In the genomic region with DNA sequence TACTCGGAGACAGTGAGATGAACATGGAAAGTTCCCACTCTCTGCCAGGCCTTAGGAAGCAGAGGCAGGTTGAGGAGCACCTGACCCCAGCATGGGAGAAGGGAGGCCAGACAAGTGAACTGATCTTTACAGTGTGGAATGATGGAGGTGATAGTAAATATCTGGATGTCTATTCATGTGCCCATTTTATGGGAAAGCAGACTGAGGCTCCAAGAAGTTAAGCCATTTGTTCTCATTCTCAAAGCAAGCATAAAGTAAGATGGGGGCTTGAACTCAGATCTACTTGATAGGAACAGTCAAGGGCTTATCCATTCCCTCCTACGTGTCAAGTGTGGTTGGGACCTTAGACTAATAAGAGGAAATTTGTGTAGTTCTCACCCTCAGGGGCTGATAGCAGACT, we compare ENCODE assay signal across 25 cellular contexts.
"Had no signal": no experiment of that assay in that cellular context is flagged by ENCODE, and none has a peak within 500 bp of the region (broad histone marks: within the 10 kb centered on the region; RNA-seq: fewer than 3 reads in every experiment).

No MANE protein-coding gene starts in this region.

- H3K9me3 Mint-ChIP-seq: dendritic cell treated with granulocyte-macrophage colony-stimulating factor and Interleukin-4, amounts not matched to agents 40 ng/mL and 50 ng/mL, for 4 days; effector memory CD8-positive, alpha-beta T cell had no signal

- H3K4me1 ChIP-seq: colonic mucosa, heart right ventricle, left lung, lower lobe of right lung had no signal

- H3K9me3 ChIP-seq: colonic mucosa had no signal

- H3K27me3 Mint-ChIP-seq: dendritic cell treated with granulocyte-macrophage colony-stimulating factor and Interleukin-4, amounts not matched to agents 40 ng/mL and 50 ng/mL, for 4 days had no signal

- H3K36me3 ChIP-seq: colonic mucosa, heart right ventricle, left lung, lower lobe of right lung had no signal

- ATAC-seq: effector memory CD8-positive, alpha-beta T cell; esophagus mucosa; foreskin keratinocyte; heart right ventricle; left cardiac atrium; left lung; left ventricle myocardium superior; lower lobe of right lung; mucosa of descending colon; naive thymus-derived CD8-positive, alpha-beta T cell had no signal

- DNase-seq: colonic mucosa; cortex of kidney; effector CD8-positive, alpha-beta T cell; effector memory CD8-positive, alpha-beta T cell; endodermal cell; erythroblast; foreskin keratinocyte; glutamatergic neuron; heart right ventricle; hippocampal formation; left cardiac atrium; left lung; left ventricle myocardium superior; lower lobe of right lung; mesenchymal stem cell; mucosa of descending colon; naive B cell; naive thymus-derived CD8-positive, alpha-beta T cell had no signal

- H3K36me3 Mint-ChIP-seq: mesothelial cell of epicardium; naive B cell; naive thymus-derived CD8-positive, alpha-beta T cell had no signal

- H3K4me1 Mint-ChIP-seq: naive B cell; naive thymus-derived CD8-positive, alpha-beta T cell had no signal

- H3K27me3 ChIP-seq: colonic mucosa, foreskin keratinocyte, left lung had no signal

- H3K4me3 ChIP-seq: colonic mucosa, heart right ventricle, left lung, lower lobe of right lung, mucosa of descending colon had no signal

- H3K27ac Mint-ChIP-seq: dendritic cell treated with granulocyte-macrophage colony-stimulating factor and Interleukin-4, amounts not matched to agents 40 ng/mL and 50 ng/mL, for 4 days; effector memory CD8-positive, alpha-beta T cell; endodermal cell; mesothelial cell of epicardium; naive B cell; naive thymus-derived CD8-positive, alpha-beta T cell had no signal

- FAIRE-seq: endometrium, frontal cortex, islet of Langerhans had no signal

- H3K27ac ChIP-seq: colonic mucosa, epithelial cell of prostate, foreskin keratinocyte, heart right ventricle, left lung, lower lobe of right lung had no signal

- H3K4me3 Mint-ChIP-seq: dendritic cell treated with granulocyte-macrophage colony-stimulating factor and Interleukin-4, amounts not matched to agents 40 ng/mL and 50 ng/mL, for 4 days; effector memory CD8-positive, alpha-beta T cell; endodermal cell; mesothelial cell of epicardium; naive B cell; naive thymus-derived CD8-positive, alpha-beta T cell had no signal
